In the genomic region with DNA sequence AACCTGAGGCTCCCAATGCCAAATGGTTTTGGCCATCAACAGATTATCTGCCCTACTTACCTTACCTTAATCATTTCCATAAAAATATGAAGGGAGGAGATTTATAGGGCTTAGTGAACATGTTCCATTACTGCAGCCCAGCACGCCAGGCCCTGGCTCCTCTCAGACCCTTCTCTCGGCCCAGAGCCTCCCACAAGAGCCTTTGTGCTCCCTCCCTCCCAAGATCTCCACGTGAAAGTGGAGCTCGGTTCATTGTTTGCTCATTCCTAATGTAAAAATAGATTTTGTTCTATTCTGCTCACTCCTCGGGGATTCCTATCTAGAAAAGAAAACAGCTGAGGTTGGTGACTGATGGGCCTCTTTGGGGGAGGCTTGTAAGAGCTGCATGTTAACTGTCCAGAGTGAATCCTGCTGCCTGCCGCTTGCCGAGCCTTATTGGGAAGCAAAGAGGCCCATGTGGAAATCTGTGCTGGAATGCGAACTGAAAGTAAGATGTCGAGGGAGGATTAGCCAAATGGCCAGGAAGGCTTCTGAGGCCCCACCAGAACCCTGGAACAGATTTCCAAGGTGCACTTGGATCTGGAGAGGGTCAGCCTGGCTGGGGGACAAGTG, we compare ENCODE assay signal across 1 cellular context.
TF ChIP-seq lines count a peak whose summit lies in the region.

No MANE protein-coding gene starts in this region.

TF ChIP-seq in SK-N-SH treated with all-trans-retinoic acid at 6 μM for 48 hours, 23 proteins besides CTCF, POLR2A, EP300 and RAD21 (continued from another document):
- TF ChIP-seq PATZ1 (CRISPR knock-in tag; IDR thresholded peaks at IDR 0.05; ENCODE audit: borderline replicate concordance) (no peak), OSR1 (CRISPR knock-in tag; IDR thresholded peaks at IDR 0.05) (no peak)
